20 cellular contexts compared by ENCODE assay signal in genomic region chr7:51732951-51733350, GRCh38.
DNase-seq lines count a peak whose midpoint lies in the region; ATAC-seq and TF ChIP-seq lines count a peak whose summit lies in the region.
"Had no signal": no experiment of that assay in that cellular context is flagged by ENCODE, and none has a peak within 500 bp of the region (broad histone marks: within the 10 kb centered on the region; RNA-seq: fewer than 3 reads in every experiment).

No MANE protein-coding gene starts in this region.

- DNase-seq in Ammon's horn (ENCODE audit: low spot score) (peak; percentile 27), HT-29 (ENCODE audit: low spot score) (peak; percentile 19), Panc1 (ENCODE audit: low read depth, low spot score) (no peak), left kidney (ENCODE audit: low read depth, low spot score) (peak; percentile 28), NCI-H1048 (lab: John Stamatoyannopoulos, UW) (no peak), MG63 (no peak), HK-2 (ENCODE audit: unreplicated experiment) (no peak)
- DNase-seq: central memory CD4-positive, alpha-beta T cell; effector memory CD4-positive, alpha-beta T cell; GOT3; heart right ventricle; naive thymus-derived CD8-positive, alpha-beta T cell; NCI-H1105 treated with DMSO at 0.1 percent for 48 hours; SJCRH30; stimulated activated CD4-positive, alpha-beta T cell treated with anti-CD3 and anti-CD28 coated beads, Interleukin-4, amount 100 ng/mL, for 1 hour had no signal

- H3K27ac ChIP-seq in Panc1 (ENCODE audit: low read length) = no peak overlapping the region
- H3K27ac ChIP-seq: heart right ventricle, prostate gland, SJCRH30, skin epidermis, vagina had no signal

- CTCF ChIA-PET in Panc1 (lab: Charles Lee) = no interaction called here

- no peaks in the 10 kb centered on the region for H3K27me3 ChIP-seq in Panc1 (ENCODE audit: control insufficient read depth, insufficient read depth, low read length)
- H3K27me3 ChIP-seq in MG63 = no peaks in the 10 kb centered on the region
- H3K27me3 ChIP-seq: heart right ventricle, vagina had no signal

- ATAC-seq in Panc1 (no peak), GM21423 (IDR thresholded peaks at IDR 0.05; ENCODE audit: unreplicated experiment) (no peak)
- ATAC-seq: heart right ventricle; naive thymus-derived CD8-positive, alpha-beta T cell had no signal

- H3K36me3 ChIP-seq in Panc1 (ENCODE audit: control insufficient read depth, insufficient read depth, low read length) = no peaks in the 10 kb centered on the region
- no peaks in the 10 kb centered on the region for H3K36me3 ChIP-seq in MG63
- H3K36me3 ChIP-seq: heart right ventricle, prostate gland, SJCRH30, vagina had no signal

- H3K9me3 ChIP-seq in Panc1 (ENCODE audit: control insufficient read depth, insufficient read depth, low read depth, low read length) = no peaks in the 10 kb centered on the region
- H3K9me3 ChIP-seq in MG63 = no peaks in the 10 kb centered on the region
- H3K9me3 ChIP-seq: prostate gland, SJCRH30, vagina had no signal

- BruUV-seq in Panc1 (replicated peaks; lab: Mats Ljungman, UMichigan) = no TSS peak

- peak; percentile 14; the same call in 1 of the 2 replicates for TF ChIP-seq CTCF in Panc1 (IDR thresholded peaks at IDR 0.05)

- in situ Hi-C loops in Panc1 (cut with HindIII; ENCODE audit: low pct_unique_long_range_greater_than_20kb, low sequenced_read_pairs) = no loop called here

- POLR2A ChIA-PET in Panc1 (lab: Charles Lee) = no interaction called here

- H3K4me3 ChIP-seq in Panc1 (ENCODE audit: low read depth in 2 of 2, low read length in 2 of 2) (no peak overlapping the region), MG63 (no peak overlapping the region)
- H3K4me3 ChIP-seq: heart right ventricle, lung, prostate gland, SJCRH30, skin epidermis, vagina had no signal

- no peaks in the 10 kb centered on the region for H3K4me1 ChIP-seq in Panc1 (ENCODE audit: control insufficient read depth, insufficient read depth, low read length)
- H3K4me1 ChIP-seq: heart right ventricle, prostate gland, SJCRH30, vagina had no signal

- intact Hi-C loops in Panc1 (cut with micrococcal nuclease; ENCODE audit: unreplicated experiment) = no loop called here

Comparison
In these comparisons a context has a peak if more than half of its experiments do, and no peak if none do; other contexts are left out.
1. DNase-seq: peak in Ammon's horn (single experiment), HT-29 (single experiment) and left kidney (single experiment); none in Panc1 (single experiment), NCI-H1048 (single experiment), MG63 (single experiment) and HK-2 (single experiment).